In the genomic region with DNA sequence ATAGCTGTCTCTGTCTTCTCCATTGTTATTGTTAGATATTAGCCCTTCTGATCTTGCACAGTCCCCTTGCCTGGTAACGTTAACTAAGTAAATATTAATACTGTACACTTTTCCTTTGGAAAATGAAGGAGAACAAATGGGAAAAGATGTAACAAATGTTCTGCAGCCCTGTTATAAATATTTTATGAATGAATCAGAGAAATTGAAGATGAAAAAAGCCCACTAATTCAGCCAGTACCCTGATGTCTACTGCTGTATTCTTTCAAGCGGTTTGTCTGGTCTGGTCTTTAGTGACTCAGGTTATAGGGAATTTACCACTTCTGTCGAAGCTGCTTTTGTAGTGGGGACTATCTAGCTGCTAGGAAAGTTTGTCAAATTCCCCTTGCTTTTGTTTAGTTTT, we compare ENCODE assay signal across 12 cellular contexts.
A peak's percentile ranks its signal among the peaks of the same experiment; 100 is the strongest.
DNase-seq lines count a peak whose midpoint lies in the region; ATAC-seq and TF ChIP-seq lines count a peak whose summit lies in the region.
"Had no signal": no experiment of that assay in that cellular context is flagged by ENCODE, and none has a peak within 500 bp of the region (broad histone marks: within the 10 kb centered on the region; RNA-seq: fewer than 3 reads in every experiment).

No MANE protein-coding gene starts in this region.

- peaks cover 60% of the 10 kb centered on the region for H3K4me1 ChIP-seq in skeletal muscle satellite cell (ENCODE audit: control insufficient read depth, insufficient read depth, low read length)
- H3K4me1 ChIP-seq: right lobe of liver had no signal

- H3K9me3 Mint-ChIP-seq in activated T-cell treated with anti-CD3 and anti-CD28 coated beads, Interleukin-2, amount 50 U/mL, for 24 hours, result peaks cover 13% of the 10 kb centered on the region

- peaks cover 58% of the 10 kb centered on the region for H3K4me1 Mint-ChIP-seq in activated T-cell treated with anti-CD3 and anti-CD28 coated beads, Interleukin-2, amount 50 U/mL, for 24 hours (ENCODE audit: low read depth)

- H3K27ac Mint-ChIP-seq in activated T-cell treated with anti-CD3 and anti-CD28 coated beads, Interleukin-2, amount 50 U/mL, for 24 hours, result peak overlapping the region; percentile 95

- H3K4me2 ChIP-seq in skeletal muscle satellite cell (ENCODE audit: low read length), result peak overlapping the region; percentile 57
- H3K4me2 ChIP-seq: BLaER1 had no signal

- H3K36me3 ChIP-seq in skeletal muscle satellite cell (ENCODE audit: insufficient read depth, low read length), result no peaks in the 10 kb centered on the region
- H3K36me3 ChIP-seq: BLaER1, right lobe of liver had no signal

- no peaks in the 10 kb centered on the region for H3K9me3 ChIP-seq in skeletal muscle satellite cell (replicated peaks; ENCODE audit: low read length)
- H3K9me3 ChIP-seq: BLaER1, right lobe of liver had no signal

- ATAC-seq in HG02973 (IDR thresholded peaks at IDR 0.05; ENCODE audit: unreplicated experiment), result peak; percentile 77
- ATAC-seq: left lobe of liver, right lobe of liver had no signal

- H3K27me3 ChIP-seq in skeletal muscle satellite cell (ENCODE audit: control insufficient read depth, insufficient read depth, low read length), result no peaks in the 10 kb centered on the region
- H3K27me3 ChIP-seq: BLaER1, right lobe of liver had no signal

- in situ Hi-C loops in astrocyte of the spinal cord (cut with HindIII; ENCODE audit: low sequenced_read_pairs), result no loop called here

- peak overlapping the region; percentile 39 for H3K4me3 Mint-ChIP-seq in activated T-cell treated with anti-CD3 and anti-CD28 coated beads, Interleukin-2, amount 50 U/mL, for 24 hours

- H3K9ac ChIP-seq in skeletal muscle satellite cell (ENCODE audit: low read depth, low read length), result peak overlapping the region; percentile 71
- H3K9ac ChIP-seq: BLaER1 had no signal

- peaks cover 3% of the 10 kb centered on the region for H3K36me3 Mint-ChIP-seq in activated T-cell treated with anti-CD3 and anti-CD28 coated beads, Interleukin-2, amount 50 U/mL, for 24 hours (ENCODE audit: low read depth)

- H3K4me3 ChIP-seq in astrocyte of the spinal cord (ENCODE audit: low read depth, low read length), result no peak overlapping the region
- peak overlapping the region; percentile 11 for H3K4me3 ChIP-seq in skeletal muscle satellite cell (ENCODE audit: low read length)
- H3K4me3 ChIP-seq: BLaER1, right lobe of liver had no signal

- no peaks in the 10 kb centered on the region for H3K27me3 Mint-ChIP-seq in activated T-cell treated with anti-CD3 and anti-CD28 coated beads, Interleukin-2, amount 50 U/mL, for 24 hours

- no peak for DNase-seq in activated T-cell treated with anti-CD3 and anti-CD28 coated beads, Interleukin-2, amount 50 U/mL, for 24 hours
- no peak for DNase-seq in activated T-cell treated with anti-CD3 and anti-CD28 coated beads, Interleukin-2, amount 50 U/mL, for 1 hour
- DNase-seq in astrocyte of the spinal cord (ENCODE audit: low read depth, low spot score) (peak; percentile 91), HuH-7 (ENCODE audit: low spot score) (no peak), NCI-H2107 treated with DMSO at 0.1 percent for 48 hours (lab: John Stamatoyannopoulos, UW; ENCODE audit: unreplicated experiment) (no peak), NOMO-1 treated with DMSO at 0.1 percent for 48 hours (lab: John Stamatoyannopoulos, UW; ENCODE audit: unreplicated experiment) (no peak)
- DNase-seq: right lobe of liver, substantia nigra had no signal

- no peak for TF ChIP-seq CTCF in astrocyte of the spinal cord (IDR thresholded peaks at IDR 0.05; ENCODE audit: low read depth, low read length)
